In genomic region chr19:15469513-15470297, GRCh38 we compare ENCODE assay signal across 8 cellular contexts. TPM values are rescaled to one million over a fixed set of nuclear protein-coding genes. Genes with fewer than 3 reads are reported as not detected.
DNase-seq lines count a peak whose midpoint lies in the region; ATAC-seq and TF ChIP-seq lines count a peak whose summit lies in the region.

No MANE protein-coding gene starts in this region.

- no peak overlapping the region for H3K27ac ChIP-seq in right atrium auricular region

- H3K27ac Mint-ChIP-seq in stimulated activated naive CD8-positive, alpha-beta T cell treated with anti-CD3 and anti-CD28 coated beads, Interleukin-15, Interleukin-2, amounts not matched to agents 100 ng/mL and 50 ng/mL, for 24 hours: peak overlapping the region; percentile 43

- no peaks in the 10 kb centered on the region for H3K36me3 ChIP-seq in right atrium auricular region

- H3K27me3 ChIP-seq in right atrium auricular region: peaks cover 0 to 3% of the 10 kb centered on the region in 2 donors

- peaks cover 0 to 9% of the 10 kb centered on the region in 2 donors for H3K4me1 ChIP-seq in right atrium auricular region

- peaks cover 0 to 8% of the 10 kb centered on the region in 2 donors for H3K9me3 ChIP-seq in right atrium auricular region

- peak; percentile 27 for DNase-seq in NCI-H82 (lab: John Stamatoyannopoulos, UW)
- DNase-seq in NCI-H82 treated with DMSO at 0.1 percent for 48 hours (lab: John Stamatoyannopoulos, UW; ENCODE audit: unreplicated experiment): no peak
- DNase-seq in activated CD8-positive, alpha-beta memory T cell treated with anti-CD3 and anti-CD28 coated beads, Interleukin-2, amount 50 U/mL, for 4 hours: peak; percentile 46
- no peak for DNase-seq in right atrium auricular region (ENCODE audit: low spot score)
- DNase-seq in epidermal melanocyte (ENCODE audit: insufficient read length, low spot score): no peak

- ATAC-seq in GM18873 (IDR thresholded peaks at IDR 0.05; ENCODE audit: low FRiP score, unreplicated experiment): no peak
- ATAC-seq in GM21528 (IDR thresholded peaks at IDR 0.05; ENCODE audit: low FRiP score, unreplicated experiment): no peak

- H3K4me1 Mint-ChIP-seq in stimulated activated naive CD8-positive, alpha-beta T cell treated with anti-CD3 and anti-CD28 coated beads, Interleukin-15, Interleukin-2, amounts not matched to agents 100 ng/mL and 50 ng/mL, for 24 hours (ENCODE audit: low read depth): peaks cover 50% of the 10 kb centered on the region

- H3K4me3 Mint-ChIP-seq in stimulated activated naive CD8-positive, alpha-beta T cell treated with anti-CD3 and anti-CD28 coated beads, Interleukin-15, Interleukin-2, amounts not matched to agents 100 ng/mL and 50 ng/mL, for 24 hours: peak overlapping the region; percentile 73

- no peaks in the 10 kb centered on the region for H3K36me3 Mint-ChIP-seq in stimulated activated naive CD8-positive, alpha-beta T cell treated with anti-CD3 and anti-CD28 coated beads, Interleukin-15, Interleukin-2, amounts not matched to agents 100 ng/mL and 50 ng/mL, for 24 hours (ENCODE audit: low read depth)

- H3K9me3 Mint-ChIP-seq in stimulated activated naive CD8-positive, alpha-beta T cell treated with anti-CD3 and anti-CD28 coated beads, Interleukin-15, Interleukin-2, amounts not matched to agents 100 ng/mL and 50 ng/mL, for 24 hours: no peaks in the 10 kb centered on the region

- H3K4me3 ChIP-seq in right atrium auricular region: peak overlapping the region; percentile 14 to 40

- TF ChIP-seq CTCF in right atrium auricular region (IDR thresholded peaks at IDR 0.05): no peak

- peaks cover 8% of the 10 kb centered on the region for H3K27me3 Mint-ChIP-seq in stimulated activated naive CD8-positive, alpha-beta T cell treated with anti-CD3 and anti-CD28 coated beads, Interleukin-15, Interleukin-2, amounts not matched to agents 100 ng/mL and 50 ng/mL, for 24 hours

RNA-seq across cellular contexts. Expression of gene RASAL3, which starts 5.4 kb away (rescaled TPM):
- 1 to 10 TPM in 1 of 2 donors, under 1 TPM in 1; 0.48 to 1.7 TPM for total RNA-seq in right atrium auricular region

RNA-seq across cellular contexts. Expression of gene PGLYRP2, which starts 9.6 kb away (rescaled TPM):
- not detected for total RNA-seq in right atrium auricular region

RNA-seq across cellular contexts. Expression of gene WIZ, which starts 19.9 kb away (rescaled TPM):
- 10 to 100 TPM; 22.4 to 44.2 TPM for total RNA-seq in right atrium auricular region

RNA-seq across cellular contexts. Expression of gene CYP4F22, which starts 38.6 kb away (rescaled TPM):
- not detected for total RNA-seq in right atrium auricular region

RNA-seq across cellular contexts. Expression of gene AKAP8L, which starts 50.9 kb away (rescaled TPM):
- total RNA-seq in right atrium auricular region: 10 to 100 TPM; 66.5 to 78.2 TPM

Comparison
In these comparisons a context has a peak if more than half of its experiments do, and no peak if none do; other contexts are left out.
1. DNase-seq: peak in NCI-H82 (single experiment) and activated CD8-positive, alpha-beta memory T cell treated with anti-CD3 and anti-CD28 coated beads, Interleukin-2, amount 50 U/mL, for 4 hours (single experiment); none in NCI-H82 treated with DMSO at 0.1 percent for 48 hours (single experiment), right atrium auricular region (single experiment) and epidermal melanocyte (single experiment).